In the genomic region with DNA sequence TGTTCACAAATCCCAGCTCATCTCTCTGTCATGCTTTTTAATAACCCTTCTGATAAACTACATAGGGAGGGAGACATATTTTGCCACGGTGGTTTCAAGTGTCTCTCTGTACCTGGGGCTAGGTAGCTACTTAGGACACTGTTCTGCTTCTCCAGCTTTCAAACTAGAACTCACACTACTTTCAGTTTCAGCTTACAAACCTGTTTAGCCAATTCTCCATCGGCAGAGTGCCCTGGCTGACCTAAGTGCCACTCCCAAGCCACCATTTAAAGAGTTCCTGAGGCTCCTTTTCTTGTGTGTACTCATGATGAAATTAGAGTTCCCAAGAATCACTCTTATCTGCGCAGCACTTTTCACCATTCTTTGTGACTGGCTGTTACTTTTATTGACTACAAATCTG, we compare ENCODE assay signal across 25 cellular contexts.
DNase-seq lines count a peak whose midpoint lies in the region; ATAC-seq and TF ChIP-seq lines count a peak whose summit lies in the region.
"Had no signal": no experiment of that assay in that cellular context is flagged by ENCODE, and none has a peak within 500 bp of the region (broad histone marks: within the 10 kb centered on the region; RNA-seq: fewer than 3 reads in every experiment).

No MANE protein-coding gene starts in this region.

- H3K9me3 ChIP-seq in SK-N-SH: no peaks in the 10 kb centered on the region
- H3K9me3 ChIP-seq in PC-3 (ENCODE audit: low read length): no peaks in the 10 kb centered on the region
- H3K9me3 ChIP-seq in hepatocyte (ENCODE audit: low read depth): no peaks in the 10 kb centered on the region
- H3K9me3 ChIP-seq in upper lobe of right lung: no peaks in the 10 kb centered on the region
- H3K9me3 ChIP-seq: esophagus muscularis mucosa, psoas muscle, thoracic aorta had no signal

- H3K4me2 ChIP-seq in SK-N-SH (no peak overlapping the region), PC-3 (ENCODE audit: low read length) (peak overlapping the region; percentile 28), hepatocyte (no peak overlapping the region)

- TF ChIP-seq RAD21 in SK-N-SH (IDR thresholded peaks at IDR 0.05; ENCODE audit: low read length): no peak

- H4K20me1 ChIP-seq in SK-N-SH (ENCODE audit: insufficient read depth) (no peaks in the 10 kb centered on the region), PC-3 (ENCODE audit: low read length) (no peaks in the 10 kb centered on the region), hepatocyte (ENCODE audit: insufficient read depth, poor library complexity, severe bottlenecking) (no peaks in the 10 kb centered on the region)

- no peaks in the 10 kb centered on the region for H3K9me2 ChIP-seq in SK-N-SH
- no peaks in the 10 kb centered on the region for H3K9me2 ChIP-seq in PC-3 (replicated peaks; ENCODE audit: low read length)
- no peaks in the 10 kb centered on the region for H3K9me2 ChIP-seq in hepatocyte (replicated peaks; ENCODE audit: insufficient read depth)

- no peak overlapping the region for H3K4me3 ChIP-seq in SK-N-SH (ENCODE audit: low read depth in 2 of 2, low read length in 1 of 2)
- H3K4me3 ChIP-seq in PC-3 (ENCODE audit: low read length): no peak overlapping the region
- H3K4me3 ChIP-seq in hepatocyte: no peak overlapping the region
- H3K4me3 ChIP-seq in upper lobe of right lung: no peak overlapping the region
- H3K4me3 ChIP-seq: esophagus muscularis mucosa, psoas muscle, thoracic aorta had no signal

- DNase-seq in SK-N-SH (no peak), PC-3 (peak; percentile 2), hepatocyte (ENCODE audit: low spot score) (peak; percentile 15), upper lobe of right lung (no peak), caudate nucleus (lab: John Stamatoyannopoulos, UW) (no peak), SW 1271 (lab: John Stamatoyannopoulos, UW) (no peak), inferior parietal cortex (ENCODE audit: extremely low spot score) (no peak)
- DNase-seq: activated CD4-positive, alpha-beta T cell treated with anti-CD3 and anti-CD28 coated beads for 36 hours; activated CD8-positive, alpha-beta T cell treated with anti-CD3 and anti-CD28 coated beads, Interleukin-2, amount 10 ng/mL, durations not matched to agents 7 days and 5 days; AML-193; aorta; CD4-positive, alpha-beta T cell; cortex of kidney; foreskin melanocyte; H7; immature natural killer cell; naive B cell; NCI-H1436; NK-92 treated with Interleukin-12 subunit alpha and Interleukin-12 subunit beta, amount 100 ng/mL, for 24 hours; psoas muscle; stimulated activated naive CD8-positive, alpha-beta T cell treated with anti-CD3 and anti-CD28 coated beads, Interleukin-15, Interleukin-2, amounts not matched to agents 100 U/mL and 50 U/mL, for 24 hours had no signal

- H3K36me3 ChIP-seq in SK-N-SH (replicated peaks in 1 of 2; ENCODE audit: control insufficient read depth in 1 of 2, insufficient read depth in 2 of 2, low read length in 1 of 2) (no peaks in the 10 kb centered on the region), PC-3 (ENCODE audit: low read depth, low read length) (no peaks in the 10 kb centered on the region), hepatocyte (replicated peaks; ENCODE audit: insufficient read depth, low read depth) (no peaks in the 10 kb centered on the region), upper lobe of right lung (no peaks in the 10 kb centered on the region)
- H3K36me3 ChIP-seq: esophagus muscularis mucosa, thoracic aorta had no signal

- H3K27me3 ChIP-seq in SK-N-SH (ENCODE audit: insufficient read depth) (no peaks in the 10 kb centered on the region), PC-3 (ENCODE audit: low read length) (no peaks in the 10 kb centered on the region), hepatocyte (no peaks in the 10 kb centered on the region), upper lobe of right lung (no peaks in the 10 kb centered on the region)
- H3K27me3 ChIP-seq: esophagus muscularis mucosa had no signal

- POLR2A ChIA-PET in SK-N-SH (lab: Yijun Ruan, JAX): no interaction called here
- POLR2A ChIA-PET in PC-3 (lab: Charles Lee; ENCODE audit: unreplicated experiment): no interaction called here

- H3K9ac ChIP-seq in SK-N-SH (no peak overlapping the region), PC-3 (ENCODE audit: low read length) (no peak overlapping the region)

- 64% methylated on average over 3 of the region's 3 CpGs for WGBS in SK-N-SH (ENCODE audit: low lambda C conversion rate)
- WGBS in hepatocyte (ENCODE audit: low lambda C conversion rate, missing lambda C conversion rate): 78% methylated on average over 3 of the region's 3 CpGs

- ATAC-seq in SK-N-SH treated with all-trans-retinoic acid at 6 μM for 48 hours: no peak
- ATAC-seq in PC-3: no peak
- peak; percentile 88 for ATAC-seq in upper lobe of right lung
- ATAC-seq: activated CD4-positive, alpha-beta T cell treated with anti-CD3 and anti-CD28 coated beads for 36 hours; activated CD8-positive, alpha-beta T cell treated with anti-CD3 and anti-CD28 coated beads, Interleukin-2, amount 10 ng/mL, durations not matched to agents 7 days and 5 days; left lobe of liver; psoas muscle; stimulated activated naive CD8-positive, alpha-beta T cell treated with anti-CD3 and anti-CD28 coated beads, Interleukin-15, Interleukin-2, amounts not matched to agents 100 U/mL and 50 U/mL, for 24 hours had no signal

- CTCF ChIA-PET in SK-N-SH (lab: Yijun Ruan, JAX) (interaction anchor here (0.7 kb wide), 1 partner anchor 31 kb away, joined by 3 read pairs; no protein-coding TSS in a partner anchor), PC-3 (lab: Charles Lee) (no interaction called here)

- intact Hi-C loops in PC-3 (cut with micrococcal nuclease) (no loop called here), upper lobe of right lung (cut with DNase I) (no loop called here)

- TF ChIP-seq CTCF in SK-N-SH (IDR thresholded peaks at IDR 0.05): no peak
- TF ChIP-seq CTCF in PC-3 (conservative IDR thresholded peaks at IDR 0.05; ENCODE audit: low read depth, low read length): no peak
- TF ChIP-seq CTCF in hepatocyte (IDR thresholded peaks at IDR 0.05; ENCODE audit: poor library complexity): no peak
- TF ChIP-seq CTCF in upper lobe of right lung (IDR thresholded peaks at IDR 0.05): no peak

- H3K79me2 ChIP-seq in SK-N-SH (ENCODE audit: insufficient read depth): no peaks in the 10 kb centered on the region
- no peaks in the 10 kb centered on the region for H3K79me2 ChIP-seq in PC-3 (ENCODE audit: low read length)
- H3K79me2 ChIP-seq in hepatocyte: no peaks in the 10 kb centered on the region

- H2AFZ ChIP-seq in SK-N-SH (ENCODE audit: low read depth): peak overlapping the region; percentile 17; the same call in 1 of the 2 replicates
- peak overlapping the region; percentile 37; the same call in 1 of the 2 replicates for H2AFZ ChIP-seq in PC-3 (ENCODE audit: low read length)
- H2AFZ ChIP-seq in hepatocyte: no peak overlapping the region

- TF ChIP-seq EP300 in SK-N-SH (IDR thresholded peaks at IDR 0.05; ENCODE audit: borderline replicate concordance in 1 of 2, low read depth in 1 of 2, low read length in 1 of 2): no peak

- BruUV-seq in PC-3 (replicated peaks; lab: Mats Ljungman, UMichigan): no TSS peak

- H3K27ac ChIP-seq in SK-N-SH (ENCODE audit: low read depth in 2 of 2, low read length in 1 of 2) (no peak overlapping the region), PC-3 (ENCODE audit: low read length) (no peak overlapping the region), hepatocyte (no peak overlapping the region), upper lobe of right lung (no peak overlapping the region), caudate nucleus (ENCODE audit: low read depth, low read length) (no peak overlapping the region)
- H3K27ac ChIP-seq: esophagus muscularis mucosa, psoas muscle, thoracic aorta had no signal

- H3K4me1 ChIP-seq in SK-N-SH (ENCODE audit: control insufficient read depth in 1 of 2, insufficient read depth in 2 of 2, low read depth in 1 of 2, low read length in 1 of 2) (no peaks in the 10 kb centered on the region), PC-3 (ENCODE audit: insufficient read depth, low read length) (no peaks in the 10 kb centered on the region), hepatocyte (ENCODE audit: insufficient read depth) (no peaks in the 10 kb centered on the region), upper lobe of right lung (no peaks in the 10 kb centered on the region)
- H3K4me1 ChIP-seq: esophagus muscularis mucosa, psoas muscle had no signal

- H3F3A ChIP-seq in SK-N-SH (replicated peaks; ENCODE audit: insufficient read depth): no peaks in the 10 kb centered on the region
- H3F3A ChIP-seq in PC-3 (ENCODE audit: low read length, unreplicated experiment): no peaks in the 10 kb centered on the region

TF ChIP-seq in SK-N-SH, 30 proteins besides CTCF, POLR2A, EP300 and RAD21 (continues in another document):
- no peak for TF ChIP-seq RXRA (IDR thresholded peaks at IDR 0.05; ENCODE audit: borderline replicate concordance, low read depth)
- no peak for TF ChIP-seq YY1 (IDR thresholded peaks at IDR 0.05; ENCODE audit: low read depth)
- no peak for TF ChIP-seq RFX5 (IDR thresholded peaks at IDR 0.05; ENCODE audit: low read length)
- TF ChIP-seq RCOR1 (IDR thresholded peaks at IDR 0.05; ENCODE audit: low read length): no peak
- no peak for TF ChIP-seq SMC3 (IDR thresholded peaks at IDR 0.05; ENCODE audit: low read depth, low read length)
- TF ChIP-seq MEF2A (IDR thresholded peaks at IDR 0.05; ENCODE audit: borderline replicate concordance, low read depth): no peak
- TF ChIP-seq FOXM1 (IDR thresholded peaks at IDR 0.05; ENCODE audit: low read depth): no peak
- TF ChIP-seq POLR2AphosphoS5 (IDR thresholded peaks at IDR 0.05; ENCODE audit: low read depth, low read length): no peak
- TF ChIP-seq JUND (IDR thresholded peaks at IDR 0.05): no peak
- TF ChIP-seq, protein P1, sequence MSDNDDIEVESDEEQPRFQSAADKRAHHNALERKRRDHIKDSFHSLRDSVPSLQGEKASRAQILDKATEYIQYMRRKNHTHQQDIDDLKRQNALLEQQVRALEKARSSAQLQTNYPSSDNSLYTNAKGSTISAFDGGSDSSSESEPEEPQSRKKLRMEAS (IDR thresholded peaks at IDR 0.05; ENCODE audit: low read depth): no peak

TF ChIP-seq in SK-N-SH treated with all-trans-retinoic acid at 6 μM for 48 hours, 23 proteins besides CTCF, POLR2A, EP300 and RAD21 (continues in another document):
- TF ChIP-seq BACH2 (CRISPR knock-in tag; IDR thresholded peaks at IDR 0.05; ENCODE audit: borderline replicate concordance) (no peak), ARNTL (CRISPR knock-in tag; IDR thresholded peaks at IDR 0.05; ENCODE audit: borderline replicate concordance, low read depth) (no peak), GLIS3 (CRISPR knock-in tag; IDR thresholded peaks at IDR 0.05) (no peak), ZC3H10 (CRISPR knock-in tag; IDR thresholded peaks at IDR 0.05) (no peak), ZFP30 (CRISPR knock-in tag; IDR thresholded peaks at IDR 0.05) (no peak), ZFP3 (CRISPR knock-in tag; IDR thresholded peaks at IDR 0.05) (no peak)

Comparison
In these comparisons a context has a peak if more than half of its experiments do, and no peak if none do; other contexts are left out.
1. DNase-seq: peak in PC-3 (single experiment) and hepatocyte (single experiment); none in SK-N-SH (single experiment), upper lobe of right lung (single experiment), caudate nucleus (0 of 61), SW 1271 (0 of 2) and inferior parietal cortex (single experiment).